ENCODE assay signal across 2 cellular contexts in the genomic region with DNA sequence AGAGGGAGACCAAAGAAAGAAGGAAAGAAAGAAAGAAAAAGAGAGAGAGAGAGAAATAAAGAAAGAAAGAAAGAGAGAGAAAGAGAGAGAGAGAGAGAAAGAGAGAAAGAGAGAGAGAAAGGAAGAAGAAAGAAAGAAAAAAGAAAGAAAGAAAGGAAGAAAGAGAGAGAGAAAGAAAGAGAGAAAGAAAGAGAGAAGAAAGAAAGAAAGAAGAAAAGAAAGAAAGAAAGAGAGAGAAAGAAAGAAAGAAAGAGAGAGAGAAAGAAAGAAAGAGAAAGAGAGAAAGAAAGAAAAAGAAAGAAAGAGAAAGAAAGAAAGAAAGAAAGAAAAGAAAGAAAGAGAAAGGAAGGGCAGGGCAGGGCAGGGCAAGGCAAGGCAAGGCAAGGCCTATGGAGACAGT.
TF ChIP-seq lines count a peak whose summit lies in the region.

No MANE protein-coding gene starts in this region.

TF ChIP-seq in HEK293, 187 proteins besides CTCF, POLR2A, EP300 and RAD21:
- TF ChIP-seq PRDM1 (tag by site-specific recombination; IDR thresholded peaks at IDR 0.05) (peak; percentile 70), ZNF366 (tag by site-specific recombination; conservative IDR thresholded peaks at IDR 0.05) (peak; percentile 83), ZNF596 (tag by site-specific recombination; IDR thresholded peaks at IDR 0.05) (peak; percentile 55; the same call in 1 of the 2 replicates)

TF ChIP-seq in K562, 482 proteins besides CTCF, POLR2A, EP300 and RAD21:
- TF ChIP-seq, protein P1, sequence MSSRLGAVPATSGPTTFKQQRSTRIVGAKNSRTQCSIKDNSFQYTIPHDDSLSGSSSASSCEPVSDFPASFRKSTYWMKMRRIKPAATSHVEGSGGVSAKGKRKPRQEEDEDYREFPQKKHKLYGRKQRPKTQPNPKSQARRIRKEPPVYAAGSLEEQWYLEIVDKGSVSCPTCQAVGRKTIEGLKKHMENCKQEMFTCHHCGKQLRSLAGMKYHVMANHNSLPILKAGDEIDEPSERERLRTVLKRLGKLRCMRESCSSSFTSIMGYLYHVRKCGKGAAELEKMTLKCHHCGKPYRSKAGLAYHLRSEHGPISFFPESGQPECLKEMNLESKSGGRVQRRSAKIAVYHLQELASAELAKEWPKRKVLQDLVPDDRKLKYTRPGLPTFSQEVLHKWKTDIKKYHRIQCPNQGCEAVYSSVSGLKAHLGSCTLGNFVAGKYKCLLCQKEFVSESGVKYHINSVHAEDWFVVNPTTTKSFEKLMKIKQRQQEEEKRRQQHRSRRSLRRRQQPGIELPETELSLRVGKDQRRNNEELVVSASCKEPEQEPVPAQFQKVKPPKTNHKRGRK (tag; IDR thresholded peaks at IDR 0.05) = peak; percentile 97
